ENCODE assay signal across 12 cellular contexts in the genomic region with DNA sequence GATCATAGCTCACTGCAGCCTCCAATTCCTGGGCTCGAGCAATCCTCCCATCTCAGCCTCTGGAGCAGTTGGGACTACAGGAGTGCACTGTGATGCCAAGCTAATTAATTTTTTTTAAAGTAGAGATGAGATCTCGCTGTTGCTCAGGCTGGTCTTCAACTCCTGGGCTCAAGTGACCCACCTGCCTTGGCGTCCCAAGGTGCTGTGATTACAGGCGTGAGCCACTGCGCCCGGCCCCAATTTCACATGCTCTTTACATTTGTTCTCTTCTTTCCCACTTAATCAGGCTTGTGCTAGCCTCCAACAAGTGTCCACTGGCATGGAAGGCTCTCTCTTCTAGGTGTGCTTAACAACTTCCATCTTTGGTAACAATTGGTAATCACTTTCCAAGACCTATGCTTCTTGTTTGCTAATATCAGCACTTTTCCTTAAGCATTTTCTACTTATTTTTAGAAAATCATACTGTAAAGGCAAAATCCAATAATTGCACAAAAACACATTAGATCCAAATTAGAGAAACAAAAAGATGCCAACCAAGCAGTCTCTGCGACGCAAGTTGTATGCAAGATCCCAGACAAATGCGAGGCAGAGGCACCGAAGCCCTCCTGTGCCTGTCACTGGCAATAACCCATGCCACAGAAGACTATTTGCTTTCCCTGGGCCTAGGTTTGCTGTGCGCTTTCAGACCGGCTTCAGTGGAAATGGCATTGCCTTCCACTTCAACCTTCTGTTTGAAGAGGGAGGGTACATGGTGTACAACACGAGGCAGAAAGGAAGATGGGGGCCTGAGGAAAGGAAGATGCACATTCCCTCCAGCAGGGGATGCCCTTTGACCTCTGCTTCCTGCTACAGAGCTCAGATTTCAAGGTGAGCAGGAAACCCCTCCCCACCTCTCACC. TPM values are rescaled to one million over a fixed set of nuclear protein-coding genes. Genes with fewer than 3 reads are reported as not detected.
DNase-seq lines count a peak whose midpoint lies in the region; ATAC-seq, FAIRE-seq and TF ChIP-seq lines count a peak whose summit lies in the region.
"Had no signal": no experiment of that assay in that cellular context is flagged by ENCODE, and none has a peak within 500 bp of the region (broad histone marks: within the 10 kb centered on the region; RNA-seq: fewer than 3 reads in every experiment).

No MANE protein-coding gene starts in this region.

- peak; percentile 32 for DNase-seq in NCI-H748 (lab: John Stamatoyannopoulos, UW; ENCODE audit: unreplicated experiment)
- no peak for DNase-seq in NCI-H748 treated with DMSO at 0.1 percent for 48 hours (lab: John Stamatoyannopoulos, UW)
- no peak for DNase-seq in NB4 (ENCODE audit: low read depth)
- DNase-seq in endothelial cell of umbilical vein (ENCODE audit: low read depth, low spot score) = no peak
- DNase-seq in retinal pigment epithelial cell (ENCODE audit: low read depth) = no peak
- DNase-seq in SHP77 treated with DMSO at 0.1 percent for 48 hours (lab: John Stamatoyannopoulos, UW) = no peak
- no peak for DNase-seq in SIG-M5 treated with dmso at 0.1 percent for 504 hours (lab: John Stamatoyannopoulos, UW; ENCODE audit: unreplicated experiment)
- DNase-seq: NCI-H2081 treated with DMSO at 0.1 percent for 48 hours had no signal

- POLR2A ChIA-PET in endothelial cell of umbilical vein (lab: Charles Lee) = no interaction called here

- BruUV-seq in endothelial cell of umbilical vein (replicated peaks; lab: Mats Ljungman, UMichigan) = no TSS peak

- no peak overlapping the region for H3K4me2 ChIP-seq in endothelial cell of umbilical vein (ENCODE audit: insufficient read depth, low read length)

- dilution Hi-C loops in endothelial cell of umbilical vein (cut with MboI; ENCODE audit: extremely low pct_ligation_motif_present, low sequenced_read_pairs) = no loop called here

- intact Hi-C loops in endothelial cell of umbilical vein (cut with micrococcal nuclease) = no loop called here

- no peaks in the 10 kb centered on the region for H3K36me3 ChIP-seq in endothelial cell of umbilical vein (ENCODE audit: control insufficient read depth in 2 of 2, extremely low read depth in 1 of 2, insufficient read depth in 2 of 2, low read length in 2 of 2)

- no peaks in the 10 kb centered on the region for H3K4me1 ChIP-seq in endothelial cell of umbilical vein (ENCODE audit: control insufficient read depth, extremely low read depth, insufficient read depth, low read length)

- H3K4me3 ChIP-seq in NB4 (ENCODE audit: low read depth, low read length) (no peak overlapping the region), endothelial cell of umbilical vein (replicated peaks in 1 of 3; ENCODE audit: insufficient read depth in 1 of 3, low read depth in 1 of 3, low read length in 3 of 3) (no peak overlapping the region), retinal pigment epithelial cell (ENCODE audit: low read length) (no peak overlapping the region)

- no peaks in the 10 kb centered on the region for H3K79me2 ChIP-seq in endothelial cell of umbilical vein (ENCODE audit: control insufficient read depth, insufficient read depth, low read length)

- TF ChIP-seq CTCF in NB4 (IDR thresholded peaks at IDR 0.05; ENCODE audit: low read depth, low read length) (peak; percentile 26), endothelial cell of umbilical vein (IDR thresholded peaks at IDR 0.05; ENCODE audit: extremely low read depth in 1 of 2, insufficient read depth in 1 of 2, low read depth in 1 of 2, low read length in 2 of 2) (peak; percentile 10 to 21), retinal pigment epithelial cell (conservative IDR thresholded peaks at IDR 0.05; ENCODE audit: low read depth, low read length) (peak; percentile 42)

- H4K20me1 ChIP-seq in endothelial cell of umbilical vein (replicated peaks; ENCODE audit: control insufficient read depth, extremely low read depth, insufficient read depth, low read length) = no peaks in the 10 kb centered on the region

- CTCF ChIA-PET in endothelial cell of umbilical vein (lab: Charles Lee) = interaction anchor here (2.0 to 2.1 kb wide), 2 partner anchors 9 to 93 kb away, joined by 5 to 7 read pairs; no protein-coding TSS in a partner anchor

- no peak for ATAC-seq in HG02610 (IDR thresholded peaks at IDR 0.05; ENCODE audit: unreplicated experiment)

- H3K9me1 ChIP-seq in endothelial cell of umbilical vein (replicated peaks; ENCODE audit: control insufficient read depth, extremely low read depth, insufficient read depth, low read length) = no peaks in the 10 kb centered on the region

- no peaks in the 10 kb centered on the region for H3K27me3 ChIP-seq in endothelial cell of umbilical vein (ENCODE audit: control insufficient read depth in 2 of 2, insufficient read depth in 2 of 2, low read length in 2 of 2)

- no peak for FAIRE-seq in endothelial cell of umbilical vein (lab: Jason Lieb, UNC)

- no peaks in the 10 kb centered on the region for H3K9me3 ChIP-seq in endothelial cell of umbilical vein (replicated peaks; ENCODE audit: control insufficient read depth, insufficient read depth, low read length)

- H3K9ac ChIP-seq in endothelial cell of umbilical vein (replicated peaks; ENCODE audit: extremely low read depth, insufficient read depth, low read length) = no peak overlapping the region

- H2AFZ ChIP-seq in endothelial cell of umbilical vein (ENCODE audit: low read depth, low read length) = no peak overlapping the region

- TF ChIP-seq POLR2A in NB4 (IDR thresholded peaks at IDR 0.05; ENCODE audit: extremely low read depth, insufficient read length) = no peak
- no peak for TF ChIP-seq POLR2A in endothelial cell of umbilical vein (IDR thresholded peaks at IDR 0.05; ENCODE audit: low read depth, low read length)

- H3K27ac ChIP-seq in endothelial cell of umbilical vein (ENCODE audit: insufficient read depth, low read depth, low read length) = no peak overlapping the region

TF ChIP-seq in endothelial cell of umbilical vein, 7 proteins besides CTCF, POLR2A, EP300 and RAD21:
- no peak for TF ChIP-seq JUN (IDR thresholded peaks at IDR 0.05; ENCODE audit: borderline replicate concordance, insufficient read depth, insufficient read length, low read depth)
- no peak for TF ChIP-seq GATA2 (IDR thresholded peaks at IDR 0.05; ENCODE audit: insufficient read depth, insufficient read length, low read depth, low read length)
- TF ChIP-seq, protein P1, sequence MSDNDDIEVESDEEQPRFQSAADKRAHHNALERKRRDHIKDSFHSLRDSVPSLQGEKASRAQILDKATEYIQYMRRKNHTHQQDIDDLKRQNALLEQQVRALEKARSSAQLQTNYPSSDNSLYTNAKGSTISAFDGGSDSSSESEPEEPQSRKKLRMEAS (IDR thresholded peaks at IDR 0.05; ENCODE audit: insufficient read depth, insufficient read length) = no peak
- TF ChIP-seq POLR2AphosphoS5 (IDR thresholded peaks at IDR 0.05; ENCODE audit: insufficient read depth, low read depth, low read length) = no peak
- no peak for TF ChIP-seq MYC (IDR thresholded peaks at IDR 0.05; ENCODE audit: low read depth, low read length)
- no peak for TF ChIP-seq FOS (IDR thresholded peaks at IDR 0.05; ENCODE audit: borderline replicate concordance, insufficient read depth, low read length)
- no peak for TF ChIP-seq EZH2 (IDR thresholded peaks at IDR 0.05; ENCODE audit: borderline replicate concordance, low read depth, low read length, severe bottlenecking)

RNA-seq across cellular contexts. Expression of a gene that starts 52.6 kb away (rescaled TPM):
- not detected in 2 replicates for total RNA-seq in endothelial cell of umbilical vein
- polyA plus RNA-seq in endothelial cell of umbilical vein = 0.01 TPM in 1 of 2 replicates, not detected in the other
- polyA plus RNA-seq in endothelial cell of umbilical vein (2011; cell fraction: cytosol; rRNA removed) = not detected in 2 replicates
- not detected in 2 replicates for polyA plus RNA-seq in endothelial cell of umbilical vein (2011; cell fraction: nucleus; rRNA removed)
- polyA plus RNA-seq in endothelial cell of umbilical vein (2012) = not detected in 2 replicates
- polyA minus RNA-seq in endothelial cell of umbilical vein = not detected in 2 replicates
- not detected for polyA minus RNA-seq in endothelial cell of umbilical vein (2011; cell fraction: cytosol; rRNA and poly(A)+ RNA removed)
- not detected in 2 replicates for polyA minus RNA-seq in endothelial cell of umbilical vein (2011; cell fraction: nucleus; rRNA and poly(A)+ RNA removed)
- total RNA-seq: A172, mononuclear cell, renal cortical epithelial cell had no signal
